In the genomic region with DNA sequence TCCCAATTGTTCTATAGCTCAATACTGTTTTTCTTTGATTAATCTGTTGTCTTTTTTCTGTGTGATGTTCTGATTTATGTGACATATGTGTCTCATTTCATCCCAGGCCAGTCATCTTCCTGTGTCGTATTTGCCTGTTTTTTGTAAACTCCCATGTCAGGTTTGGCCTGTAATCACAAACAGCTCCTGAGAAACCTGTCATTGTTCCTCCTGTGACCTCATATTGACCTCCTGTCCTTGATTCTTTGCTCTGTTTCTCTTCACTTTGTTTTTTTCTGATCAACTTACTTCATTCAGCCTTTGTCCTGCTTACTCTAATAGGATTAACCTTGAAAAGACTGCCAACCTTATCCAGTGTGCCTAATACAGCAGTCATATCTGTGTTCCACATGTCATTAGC, we compare ENCODE assay signal across 29 cellular contexts.
"Had no signal": no experiment of that assay in that cellular context is flagged by ENCODE, and none has a peak within 500 bp of the region (broad histone marks: within the 10 kb centered on the region; RNA-seq: fewer than 3 reads in every experiment).

No MANE protein-coding gene starts in this region.

- ATAC-seq: left cardiac atrium; left lobe of liver; lower lobe of right lung; natural killer cell; pancreas; right cardiac atrium; sciatic nerve; stimulated activated naive B cell treated with anti-CD40 and anti-IgM and Interleukin-4, amounts not matched to agents 10 μg/mL and 1 μg/mL and 100 μg/mL, for 72 hours; stimulated activated naive CD8-positive, alpha-beta T cell treated with anti-CD3 and anti-CD28 coated beads, Interleukin-15, Interleukin-2, amounts not matched to agents 100 U/mL and 50 U/mL, for 24 hours had no signal

- H3K27me3 Mint-ChIP-seq: naive B cell; stimulated activated naive B cell treated with anti-CD40 and anti-IgM and Interleukin-4, amounts not matched to agents 10 μg/mL and 1 μg/mL and 100 μg/mL, for 72 hours had no signal

- H3K4me1 Mint-ChIP-seq: mesothelial cell of epicardium; naive B cell; natural killer cell; stimulated activated naive B cell treated with anti-CD40 and anti-IgM and Interleukin-4, amounts not matched to agents 10 μg/mL and 1 μg/mL and 100 μg/mL, for 72 hours had no signal

- H3K27ac Mint-ChIP-seq: mesothelial cell of epicardium; natural killer cell; stimulated activated naive B cell treated with anti-CD40 and anti-IgM and Interleukin-4, amounts not matched to agents 10 μg/mL and 1 μg/mL and 100 μg/mL, for 72 hours had no signal

- H3K9me3 ChIP-seq: lower lobe of right lung, prostate gland, testis, thyroid gland, transverse colon, vagina had no signal

- H3K4me3 Mint-ChIP-seq: mesothelial cell of epicardium; naive B cell; natural killer cell; stimulated activated naive B cell treated with anti-CD40 and anti-IgM and Interleukin-4, amounts not matched to agents 10 μg/mL and 1 μg/mL and 100 μg/mL, for 72 hours had no signal

- H3K27me3 ChIP-seq: pancreas, stomach, testis, thyroid gland, transverse colon, upper lobe of left lung, vagina had no signal

- FAIRE-seq: keratinocyte, pancreas had no signal

- H3K36me3 Mint-ChIP-seq: mesothelial cell of epicardium; naive B cell; natural killer cell; stimulated activated naive B cell treated with anti-CD40 and anti-IgM and Interleukin-4, amounts not matched to agents 10 μg/mL and 1 μg/mL and 100 μg/mL, for 72 hours had no signal

- H3K36me3 ChIP-seq: lower lobe of right lung, pancreas, prostate gland, stomach, thyroid gland, transverse colon, upper lobe of left lung, vagina had no signal

- H3K4me3 ChIP-seq: lower lobe of right lung, pancreas, prostate gland, skin epidermis, stomach, testis, thyroid gland, transverse colon, upper lobe of left lung, vagina had no signal

- DNase-seq: hippocampal formation; kidney glomerular epithelial cell; left cardiac atrium; lower lobe of right lung; mesendoderm; naive B cell; natural killer cell; pancreas; posterior cingulate gyrus; retina; right cardiac atrium; stimulated activated CD4-positive, alpha-beta T cell treated with anti-CD3 and anti-CD28 coated beads, Interleukin-12 subunit alpha, Interleukin-12 subunit beta, amount 100 ng/mL, for 4 hours; stimulated activated CD4-positive, alpha-beta T cell treated with anti-CD3 and anti-CD28 coated beads, Interleukin-15, amount 100 ng/mL, for 24 hours; stimulated activated CD4-positive, alpha-beta T cell treated with anti-CD3 and anti-CD28 coated beads, Interleukin-2, amount 100 ng/mL, for 24 hours; stimulated activated CD4-positive, alpha-beta T cell treated with anti-CD3 and anti-CD28 coated beads, Interleukin-4, amount 100 ng/mL, for 1 hour; stimulated activated naive B cell treated with anti-CD40 and anti-IgM and Interleukin-4, amounts not matched to agents 10 μg/mL and 1 μg/mL and 100 μg/mL, for 72 hours; stimulated activated naive CD8-positive, alpha-beta T cell treated with anti-CD3 and anti-CD28 coated beads, Interleukin-15, Interleukin-2, amounts not matched to agents 100 U/mL and 50 U/mL, for 24 hours; stomach; testis; thyroid gland; transverse colon; upper lobe of left lung had no signal

- H3K4me1 ChIP-seq: lower lobe of right lung, pancreas, prostate gland, stomach, testis, thyroid gland, transverse colon, upper lobe of left lung, vagina had no signal

- H3K27ac ChIP-seq: lower lobe of right lung, pancreas, prostate gland, skin epidermis, stomach, testis, thyroid gland, transverse colon, upper lobe of left lung, vagina had no signal
